In the genomic region with DNA sequence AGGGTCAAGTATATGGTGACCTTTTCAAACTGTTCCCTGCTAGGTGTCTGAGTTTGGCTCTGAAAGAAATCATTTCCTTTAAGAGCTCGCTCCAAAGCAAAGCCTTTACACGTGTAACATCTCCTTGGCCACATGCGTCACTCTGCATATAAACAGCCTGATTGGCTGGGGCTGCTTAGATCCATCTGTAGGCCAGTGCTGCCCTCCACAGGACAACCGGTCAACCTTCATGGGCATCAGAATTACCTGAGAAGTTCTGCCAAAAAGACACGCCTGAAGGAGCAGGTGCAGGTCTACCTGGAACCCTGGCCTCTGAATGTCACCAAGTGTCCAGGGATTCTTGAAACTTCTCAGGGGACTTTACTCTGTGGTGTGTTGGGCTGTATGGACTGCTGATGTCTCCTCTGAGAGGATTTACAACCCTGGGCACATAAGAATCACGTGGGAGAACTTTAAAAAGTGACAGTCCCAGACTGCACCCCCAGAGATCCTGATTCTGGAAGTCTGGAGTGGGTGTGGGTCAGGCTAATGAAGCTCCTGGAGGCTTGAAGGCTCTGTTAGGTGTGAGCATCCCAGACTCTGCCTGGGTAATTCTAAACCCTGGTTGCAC, we compare ENCODE assay signal across 8 cellular contexts.
A peak's percentile ranks its signal among the peaks of the same experiment; 100 is the strongest.
DNase-seq lines count a peak whose midpoint lies in the region; ATAC-seq and TF ChIP-seq lines count a peak whose summit lies in the region.

No MANE protein-coding gene starts in this region.

- no peak overlapping the region for H3K4me3 Mint-ChIP-seq in central memory CD8-positive, alpha-beta T cell

- ATAC-seq in GM18870 (IDR thresholded peaks at IDR 0.05; ENCODE audit: unreplicated experiment) (peak; percentile 82), HG03135 (IDR thresholded peaks at IDR 0.05; ENCODE audit: unreplicated experiment) (peak; percentile 96)
- ATAC-seq in activated CD4-positive, CD25-positive, alpha-beta regulatory T cell treated with anti-CD3 and anti-CD28 coated beads, Interleukin-2, amount 50 U/mL, for 24 hours = peak; percentile 95 to 96
- ATAC-seq in central memory CD8-positive, alpha-beta T cell (replicated peaks; ENCODE audit: extremely low read depth, poor library complexity, severe bottlenecking) = peak; percentile 93

- H3K9me3 Mint-ChIP-seq in central memory CD8-positive, alpha-beta T cell = no peaks in the 10 kb centered on the region

- DNase-seq in AG08395 (ENCODE audit: low spot score) (peak; percentile 90), NCI-H2171 treated with DMSO at 0.1 percent for 48 hours (lab: John Stamatoyannopoulos, UW) (peak; percentile 85), kidney epithelial cell (ENCODE audit: low read depth) (peak; percentile 74)
- DNase-seq in central memory CD8-positive, alpha-beta T cell (ENCODE audit: low spot score in 2 of 2) = peak; percentile 31 to 51
- peak; percentile 79 to 83 for DNase-seq in stimulated activated CD4-positive, alpha-beta T cell treated with anti-CD3 and anti-CD28 coated beads, Interleukin-2, amount 100 ng/mL, for 24 hours

- no peaks in the 10 kb centered on the region for H3K36me3 ChIP-seq in kidney epithelial cell (ENCODE audit: control insufficient read depth, insufficient read depth, low read length)

- H3K27ac Mint-ChIP-seq in central memory CD8-positive, alpha-beta T cell (ENCODE audit: low read depth) = no peak overlapping the region

- peak; percentile 85 for TF ChIP-seq CTCF in kidney epithelial cell (IDR thresholded peaks at IDR 0.05; ENCODE audit: insufficient read depth, low read length, poor library complexity, severe bottlenecking)

- H3K4me1 Mint-ChIP-seq in central memory CD8-positive, alpha-beta T cell = no peaks in the 10 kb centered on the region

- H3K27me3 ChIP-seq in kidney epithelial cell (ENCODE audit: control insufficient read depth, insufficient read depth, low read length) = no peaks in the 10 kb centered on the region

- H3K4me3 ChIP-seq in kidney epithelial cell (ENCODE audit: low read depth, low read length) = no peak overlapping the region

- no peaks in the 10 kb centered on the region for H3K36me3 Mint-ChIP-seq in central memory CD8-positive, alpha-beta T cell (ENCODE audit: insufficient read depth)

- H3K27me3 Mint-ChIP-seq in central memory CD8-positive, alpha-beta T cell = no peaks in the 10 kb centered on the region
